Comparison of ENCODE assay signal across 8 cellular contexts in genomic region chr11:59615132-59615636, GRCh38. TPM values are rescaled to one million over a fixed set of nuclear protein-coding genes. Genes with fewer than 3 reads are reported as not detected.
DNase-seq lines count a peak whose midpoint lies in the region; ATAC-seq and TF ChIP-seq lines count a peak whose summit lies in the region.

No MANE protein-coding gene starts in this region.

- TF ChIP-seq EP300 in suprapubic skin (IDR thresholded peaks at IDR 0.05) = no peak

- TF ChIP-seq CTCF in fibroblast of villous mesenchyme (IDR thresholded peaks at IDR 0.05; ENCODE audit: insufficient read depth, low read depth, low read length) (no peak), neutrophil (IDR thresholded peaks at IDR 0.05) (no peak), suprapubic skin (IDR thresholded peaks at IDR 0.05) (peak in 1 of 2 donors; percentile 3)

- H3K27ac ChIP-seq in neutrophil (peak overlapping the region; percentile 95), suprapubic skin (peak overlapping the region; percentile 97)

- TF ChIP-seq POLR2A in suprapubic skin (IDR thresholded peaks at IDR 0.05) = no peak

- WGBS in suprapubic skin = 0% methylated on average over 15 of the region's 51 CpGs

- DNase-seq in NCI-H748 (lab: John Stamatoyannopoulos, UW; ENCODE audit: unreplicated experiment) (peak; percentile 69), activated T-helper 1 cell treated with Interleukin-2 at 50 U/mL for 16 hours (ENCODE audit: low read depth) (peak; percentile 50), fibroblast of villous mesenchyme (ENCODE audit: low read depth) (no peak), suprapubic skin (ENCODE audit: low spot score in 2 of 2) (peak; percentile 82 to 89), cerebellar nuclear complex (lab: John Stamatoyannopoulos, UW) (no peak)

- ATAC-seq in GM18517 (IDR thresholded peaks at IDR 0.05; ENCODE audit: unreplicated experiment) = peak; percentile 11
- peak; percentile 12 for ATAC-seq in HG02970 (IDR thresholded peaks at IDR 0.05; ENCODE audit: low FRiP score, unreplicated experiment)

- peaks cover 32 to 35% of the 10 kb centered on the region in 2 experiments for H3K4me1 ChIP-seq in neutrophil (ENCODE audit: control insufficient read depth in 1 of 2, insufficient read depth in 1 of 2, low read depth in 1 of 2, low read length in 1 of 2)
- H3K4me1 ChIP-seq in suprapubic skin = peaks cover 42% of the 10 kb centered on the region

- H3K36me3 ChIP-seq in neutrophil (peaks cover 2% of the 10 kb centered on the region), suprapubic skin (peaks cover 2% of the 10 kb centered on the region)

- H3K4me3 ChIP-seq in fibroblast of villous mesenchyme (ENCODE audit: low read depth, low read length) = peak overlapping the region; percentile 66
- H3K4me3 ChIP-seq in neutrophil (ENCODE audit: low read depth in 1 of 2, low read length in 1 of 2) = peak overlapping the region; percentile 71 to 79
- peak overlapping the region; percentile 82 for H3K4me3 ChIP-seq in suprapubic skin

- H3K9me3 ChIP-seq in neutrophil (no peaks in the 10 kb centered on the region), suprapubic skin (no peaks in the 10 kb centered on the region)

- H3K27me3 ChIP-seq in neutrophil (no peaks in the 10 kb centered on the region), suprapubic skin (no peaks in the 10 kb centered on the region)

RNA-seq across cellular contexts. Expression of gene OSBP, which starts 0.4 kb away (rescaled TPM):
- total RNA-seq in fibroblast of villous mesenchyme (34.8 and 44.0 TPM in 2 replicates), suprapubic skin (10 to 100 TPM; 37.2 to 71.5 (median 49.6) TPM)

RNA-seq across cellular contexts. Expression of gene PATL1, which starts 53.7 kb away (rescaled TPM):
- 15.5 and 17.1 TPM in 2 replicates for total RNA-seq in fibroblast of villous mesenchyme
- 10 to 100 TPM; 14.3 to 23.2 (median 19.2) TPM for total RNA-seq in suprapubic skin

Comparison
In these comparisons a context has a peak if more than half of its experiments do, and no peak if none do; other contexts are left out.
1. DNase-seq: peak in NCI-H748 (single experiment), activated T-helper 1 cell treated with Interleukin-2 at 50 U/mL for 16 hours (single experiment) and suprapubic skin (2 of 2); none in fibroblast of villous mesenchyme (single experiment) and cerebellar nuclear complex (0 of 2).
2. Peak in every context shown above with its lines, with median percentiles within 50 percentile points of each other: H3K4me3 ChIP-seq.